1 cellular context compared by ENCODE assay signal in the genomic region with DNA sequence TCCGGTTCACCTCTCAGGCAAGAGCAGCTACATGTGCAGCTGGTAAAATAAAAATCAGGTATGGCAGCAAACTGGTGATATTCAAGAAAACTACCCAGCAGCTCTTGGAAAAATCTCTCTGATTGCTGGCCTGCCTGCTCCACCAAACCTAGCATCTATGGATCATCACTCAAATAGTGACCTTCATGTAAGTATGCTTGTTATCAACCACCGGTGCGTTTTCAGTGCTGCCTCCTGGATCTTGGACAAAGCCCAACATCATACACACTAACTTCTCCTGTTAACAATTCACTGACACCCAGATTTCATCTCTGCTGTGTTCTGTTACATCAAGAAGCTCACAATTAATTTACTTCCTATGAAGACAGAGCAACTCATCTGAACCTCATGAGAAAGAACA.
A peak's percentile ranks its signal among the peaks of the same experiment; 100 is the strongest.
TF ChIP-seq lines count a peak whose summit lies in the region.

No MANE protein-coding gene starts in this region.

TF ChIP-seq in HepG2, 621 proteins besides CTCF, POLR2A, EP300 and RAD21:
- no peak for TF ChIP-seq ARID2 (CRISPR knock-in tag; IDR thresholded peaks at IDR 0.05; ENCODE audit: borderline replicate concordance)
- peak; percentile 70; the same call in 1 of the 2 replicates for TF ChIP-seq RBAK (CRISPR knock-in tag; IDR thresholded peaks at IDR 0.05)
- TF ChIP-seq RBM22 (optimal IDR thresholded peaks at IDR 0.05; ENCODE audit: low read length), result peak; percentile 77
